Comparison of ENCODE assay signal across 16 cellular contexts in the genomic region with DNA sequence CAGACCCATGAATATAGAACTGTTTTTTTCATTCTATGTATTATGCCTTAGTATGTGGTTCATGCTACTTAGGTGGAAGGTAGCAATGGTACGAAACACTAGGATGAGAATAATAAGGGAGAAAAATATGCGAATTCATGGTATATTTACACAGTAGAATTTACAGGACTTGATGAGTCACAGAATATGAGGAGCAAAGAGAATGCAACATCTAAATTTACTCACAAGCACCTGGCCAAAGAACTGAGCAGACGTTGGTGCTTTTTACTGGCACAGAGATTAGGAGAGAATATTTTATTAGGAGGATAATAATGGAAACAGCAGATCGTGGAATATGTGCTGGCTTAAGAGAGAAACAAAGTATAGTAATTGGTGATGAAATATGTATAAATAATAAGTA.
A peak's percentile ranks its signal among the peaks of the same experiment; 100 is the strongest.
DNase-seq lines count a peak whose midpoint lies in the region; ATAC-seq and TF ChIP-seq lines count a peak whose summit lies in the region.
"Had no signal": no experiment of that assay in that cellular context is flagged by ENCODE, and none has a peak within 500 bp of the region (broad histone marks: within the 10 kb centered on the region; RNA-seq: fewer than 3 reads in every experiment).

No MANE protein-coding gene starts in this region.

- H3K4me1 Mint-ChIP-seq in progenitor cell of endocrine pancreas (ENCODE audit: low read depth), result peaks cover 7% of the 10 kb centered on the region
- no peaks in the 10 kb centered on the region for H3K4me1 Mint-ChIP-seq in activated T-helper 17 cell treated with anti-CD3 and anti-CD28 coated beads, Interleukin-2, amount 50 U/mL, for 72 hours
- H3K4me1 Mint-ChIP-seq: CD8-positive, alpha-beta memory T cell; IgD-negative memory B cell had no signal

- H3K4me3 ChIP-seq in choroid plexus epithelial cell (ENCODE audit: low read depth, low read length), result no peak overlapping the region
- H3K4me3 ChIP-seq: BLaER1 had no signal

- no peak for ATAC-seq in activated T-helper 17 cell treated with anti-CD3 and anti-CD28 coated beads, Interleukin-2, amount 50 U/mL, for 72 hours (replicated peaks)
- ATAC-seq in HG02642 (IDR thresholded peaks at IDR 0.05; ENCODE audit: poor library complexity, unreplicated experiment), result no peak

- DNase-seq in DMS53 (lab: John Stamatoyannopoulos, UW) (peak; percentile 51), HT1080 (ENCODE audit: low read depth) (peak; percentile 31), choroid plexus epithelial cell (ENCODE audit: low read depth) (peak; percentile 22), progenitor cell of endocrine pancreas (ENCODE audit: low spot score, unreplicated experiment) (no peak), T1000 (lab: John Stamatoyannopoulos, UW) (no peak)
- DNase-seq: AML-193; Caco-2; CD8-positive, alpha-beta memory T cell; DND-41; GF-D8; HCEC 1CT; KG1 had no signal

- H3K27me3 Mint-ChIP-seq in progenitor cell of endocrine pancreas, result no peaks in the 10 kb centered on the region
- no peaks in the 10 kb centered on the region for H3K27me3 Mint-ChIP-seq in activated T-helper 17 cell treated with anti-CD3 and anti-CD28 coated beads, Interleukin-2, amount 50 U/mL, for 72 hours
- H3K27me3 Mint-ChIP-seq: CD8-positive, alpha-beta memory T cell; IgD-negative memory B cell had no signal

- peaks cover 4% of the 10 kb centered on the region for H3K9me3 Mint-ChIP-seq in progenitor cell of endocrine pancreas (ENCODE audit: low read depth)
- peaks cover 21% of the 10 kb centered on the region for H3K9me3 Mint-ChIP-seq in activated T-helper 17 cell treated with anti-CD3 and anti-CD28 coated beads, Interleukin-2, amount 50 U/mL, for 72 hours

- peak overlapping the region; percentile 30 for H3K27ac Mint-ChIP-seq in progenitor cell of endocrine pancreas
- H3K27ac Mint-ChIP-seq in activated T-helper 17 cell treated with anti-CD3 and anti-CD28 coated beads, Interleukin-2, amount 50 U/mL, for 72 hours, result no peak overlapping the region
- H3K27ac Mint-ChIP-seq: CD8-positive, alpha-beta memory T cell; IgD-negative memory B cell had no signal

- TF ChIP-seq CTCF in choroid plexus epithelial cell (conservative IDR thresholded peaks at IDR 0.05; ENCODE audit: low read depth, low read length) (no peak), progenitor cell of endocrine pancreas (IDR thresholded peaks at IDR 0.05; ENCODE audit: unreplicated experiment) (no peak)

- no peak overlapping the region for H3K4me3 Mint-ChIP-seq in progenitor cell of endocrine pancreas (ENCODE audit: low read depth)
- H3K4me3 Mint-ChIP-seq in activated T-helper 17 cell treated with anti-CD3 and anti-CD28 coated beads, Interleukin-2, amount 50 U/mL, for 72 hours, result no peak overlapping the region
- H3K4me3 Mint-ChIP-seq: CD8-positive, alpha-beta memory T cell; IgD-negative memory B cell had no signal

- H3K36me3 Mint-ChIP-seq in progenitor cell of endocrine pancreas (ENCODE audit: insufficient read depth), result no peaks in the 10 kb centered on the region
- no peaks in the 10 kb centered on the region for H3K36me3 Mint-ChIP-seq in activated T-helper 17 cell treated with anti-CD3 and anti-CD28 coated beads, Interleukin-2, amount 50 U/mL, for 72 hours (ENCODE audit: low read depth)
- H3K36me3 Mint-ChIP-seq: CD8-positive, alpha-beta memory T cell; IgD-negative memory B cell had no signal

Comparison
In these comparisons a context has a peak if more than half of its experiments do, and no peak if none do; other contexts are left out.
1. DNase-seq: peak in DMS53 (single experiment), HT1080 (single experiment) and choroid plexus epithelial cell (single experiment); none in progenitor cell of endocrine pancreas (single experiment) and T1000 (single experiment).